21 cellular contexts compared by ENCODE assay signal in the genomic region with DNA sequence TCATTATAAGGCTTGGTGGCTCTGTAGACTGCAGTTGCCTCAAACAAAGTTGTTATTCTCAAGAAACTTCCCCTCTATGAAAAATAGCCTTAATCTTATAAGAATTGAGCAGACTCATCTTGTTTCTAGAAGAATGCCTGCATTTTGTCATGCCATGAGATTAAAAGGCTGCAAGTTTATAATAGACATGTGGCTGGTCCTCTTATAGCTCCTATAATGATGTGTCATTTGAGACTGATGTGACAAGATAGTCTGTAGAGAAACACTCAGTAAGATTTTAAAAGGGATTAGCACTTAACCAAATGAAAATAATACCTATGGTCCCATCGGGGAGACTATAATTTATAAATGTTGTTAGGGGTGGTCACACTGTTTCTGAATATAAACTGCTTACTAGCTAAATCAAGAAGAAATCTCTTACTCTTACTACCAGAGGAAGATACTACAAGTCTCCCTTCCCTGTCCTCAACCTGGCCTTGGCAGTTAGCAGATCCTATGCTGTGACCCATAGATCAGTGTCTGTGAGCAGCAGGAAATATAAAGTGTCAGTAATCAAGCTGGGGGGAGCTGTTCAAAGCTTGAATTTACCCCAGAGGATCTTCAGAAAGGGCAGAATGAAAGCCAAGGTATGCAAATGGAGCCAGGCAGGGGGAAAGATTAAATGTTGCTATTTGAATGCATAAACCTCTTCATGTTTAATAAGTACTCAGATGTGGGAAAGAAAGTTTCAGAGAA.
DNase-seq lines count a peak whose midpoint lies in the region; ATAC-seq and TF ChIP-seq lines count a peak whose summit lies in the region.
"Had no signal": no experiment of that assay in that cellular context is flagged by ENCODE, and none has a peak within 500 bp of the region (broad histone marks: within the 10 kb centered on the region; RNA-seq: fewer than 3 reads in every experiment).

No MANE protein-coding gene starts in this region.

- DNase-seq in A673 (ENCODE audit: low spot score) = peak; percentile 5
- peak; percentile 33 to 76 for DNase-seq in NCI-H524 (lab: John Stamatoyannopoulos, UW)
- DNase-seq in nephron progenitor cell = no peak
- DNase-seq in globus pallidus (ENCODE audit: low spot score) = no peak
- DNase-seq in left lobe of liver (ENCODE audit: low spot score) = no peak
- no peak for DNase-seq in G401 (ENCODE audit: low spot score)
- DNase-seq: C1 segment of cervical spinal cord; CD8-positive, alpha-beta T cell; DND-41; H9; HFFc6; MV-4-11; NCI-H1694 treated with DMSO at 0.1 percent for 48 hours; NCI-H2081 treated with DMSO at 0.1 percent for 48 hours; NCI-H748 treated with DMSO at 0.1 percent for 48 hours; PC-9; RPMI8226; SIG-M5 had no signal

- H3K9me3 Mint-ChIP-seq in nephron progenitor cell = peaks cover 29% of the 10 kb centered on the region

- peak overlapping the region; percentile 86 for H3K27ac Mint-ChIP-seq in nephron progenitor cell
- H3K27ac Mint-ChIP-seq: CD8-positive, alpha-beta T cell; H9; HFFc6; IgD-negative memory B cell had no signal

- H3K27ac ChIP-seq in A673 (ENCODE audit: low read depth, low read length, poor library complexity, severe bottlenecking) = no peak overlapping the region
- H3K27ac ChIP-seq in BLaER1 treated with 17β-estradiol and CSF1 and Interleukin-3, amounts not matched to agents 10 nM and 100 nM = peak overlapping the region in 9 of 11 experiments; percentile 70 to 94 (median 86); a peak in 18 of 22 replicates
- H3K27ac ChIP-seq: PC-9 had no signal

- POLR2A ChIA-PET in A673 (lab: Charles Lee; ENCODE audit: low non-redundant PET) = no interaction called here

- no peaks in the 10 kb centered on the region for H3K27me3 ChIP-seq in A673 (replicated peaks; ENCODE audit: insufficient read depth, low read depth, low read length, poor library complexity)
- no peaks in the 10 kb centered on the region for H3K27me3 ChIP-seq in BLaER1 treated with 17β-estradiol and CSF1 and Interleukin-3, amounts not matched to agents 10 nM and 100 nM

- CTCF ChIA-PET in A673 (lab: Charles Lee) = no interaction called here

- no TSS peak for BruUV-seq in A673 (replicated peaks; lab: Mats Ljungman, UMichigan)

- peaks cover 2% of the 10 kb centered on the region for H3K9me3 ChIP-seq in A673 (ENCODE audit: low read depth, low read length, poor library complexity, severe bottlenecking)
- H3K9me3 ChIP-seq in BLaER1 treated with 17β-estradiol and CSF1 and Interleukin-3, amounts not matched to agents 10 nM and 100 nM (replicated peaks in 1 of 11) = peaks cover 26 to 52% (median 43%) of the 10 kb centered on the region in 11 experiments

- H3K4me3 ChIP-seq in A673 (ENCODE audit: low read depth, low read length, poor library complexity, severe bottlenecking) = no peak overlapping the region
- 0 out of 20 replicates have a peak overlapping the region, but pooled peaks of 1 of the 10 experiments have one; percentile 28 for H3K4me3 ChIP-seq in BLaER1 treated with 17β-estradiol and CSF1 and Interleukin-3, amounts not matched to agents 10 nM and 100 nM
- H3K4me3 ChIP-seq: PC-9 had no signal

- H3K9ac ChIP-seq in BLaER1 treated with 17β-estradiol and CSF1 and Interleukin-3, amounts not matched to agents 10 nM and 100 nM = peak overlapping the region in 7 of 11 experiments; percentile 15 to 86 (median 77); a peak in 11 of 22 replicates

- H3K36me3 ChIP-seq in A673 (ENCODE audit: insufficient read depth, low read length, poor library complexity, severe bottlenecking) = no peaks in the 10 kb centered on the region
- H3K36me3 ChIP-seq in BLaER1 treated with 17β-estradiol and CSF1 and Interleukin-3, amounts not matched to agents 10 nM and 100 nM = peaks cover 0 to 21% (median 0%) of the 10 kb centered on the region in 11 experiments; a peak in 4 of 22 replicates

- H3K4me1 ChIP-seq in A673 (ENCODE audit: insufficient read depth, low read length, poor library complexity, severe bottlenecking) = no peaks in the 10 kb centered on the region
- peaks cover 41 to 86% (median 74%) of the 10 kb centered on the region in 10 experiments for H3K4me1 ChIP-seq in BLaER1 treated with 17β-estradiol and CSF1 and Interleukin-3, amounts not matched to agents 10 nM and 100 nM

- in situ Hi-C loops in G401 (cut with HindIII; ENCODE audit: low sequenced_read_pairs) = no loop called here

- H3K27me3 Mint-ChIP-seq in nephron progenitor cell (ENCODE audit: low read depth, poor library complexity) = no peaks in the 10 kb centered on the region
- H3K27me3 Mint-ChIP-seq: IgD-negative memory B cell had no signal

- intact Hi-C loops in A673 (cut with micrococcal nuclease; ENCODE audit: unreplicated experiment) = no loop called here

- peaks cover 16% of the 10 kb centered on the region for H3K36me3 Mint-ChIP-seq in nephron progenitor cell (ENCODE audit: low read depth)
- H3K36me3 Mint-ChIP-seq: CD8-positive, alpha-beta T cell; IgD-negative memory B cell had no signal

- H4K20me1 ChIP-seq in BLaER1 treated with 17β-estradiol and CSF1 and Interleukin-3, amounts not matched to agents 10 nM and 100 nM = no peaks in the 10 kb centered on the region

- H3K4me2 ChIP-seq in BLaER1 treated with 17β-estradiol and CSF1 and Interleukin-3, amounts not matched to agents 10 nM and 100 nM = peak overlapping the region in 10 of 11 experiments; percentile 1 to 93 (median 80); a peak in 17 of 22 replicates
- H3K4me2 ChIP-seq: PC-9 had no signal

- TF ChIP-seq CTCF in A673 (conservative IDR thresholded peaks at IDR 0.05; ENCODE audit: low read depth, low read length) (no peak), nephron progenitor cell (IDR thresholded peaks at IDR 0.05) (no peak)

- ATAC-seq in left lobe of liver = no peak
- ATAC-seq: CD8-positive, alpha-beta T cell; SK-N-SH treated with all-trans-retinoic acid at 6 μM for 48 hours had no signal

- H3K4me3 Mint-ChIP-seq in nephron progenitor cell = no peak overlapping the region
- H3K4me3 Mint-ChIP-seq: CD8-positive, alpha-beta T cell; H9; HFFc6; IgD-negative memory B cell had no signal

- H3K4me1 Mint-ChIP-seq in nephron progenitor cell = peaks cover 75% of the 10 kb centered on the region
- H3K4me1 Mint-ChIP-seq: IgD-negative memory B cell had no signal

Comparison
In these comparisons a context has a peak if more than half of its experiments do, and no peak if none do; other contexts are left out.
1. DNase-seq: peak in A673 (single experiment) and NCI-H524 (2 of 2); none in nephron progenitor cell (single experiment), globus pallidus (single experiment), left lobe of liver (single experiment) and G401 (single experiment).